Comparison of ENCODE assay signal across 24 cellular contexts in the genomic region with DNA sequence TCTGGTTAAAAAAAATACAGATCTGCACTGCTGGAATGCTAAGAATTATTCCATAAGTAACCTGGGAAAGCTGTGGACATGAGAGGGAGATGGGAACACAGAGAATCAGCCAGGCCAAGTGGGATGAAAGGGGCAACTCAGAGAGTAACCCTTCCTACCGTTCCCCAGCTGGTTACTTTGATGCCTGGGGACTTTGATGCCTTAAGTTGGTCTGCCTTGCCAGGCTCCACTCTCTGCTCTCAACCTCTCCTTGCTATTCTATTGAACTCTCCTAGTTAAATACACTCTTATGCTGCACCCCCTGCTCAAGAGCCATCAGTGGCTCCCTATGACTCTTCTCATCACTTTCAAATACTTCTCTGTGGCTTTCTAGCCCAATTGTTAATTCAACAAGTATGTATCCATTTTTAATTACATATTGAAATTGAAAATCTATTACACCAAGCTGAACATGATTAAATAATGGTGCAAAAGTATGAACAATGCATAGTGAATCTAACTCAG.
A peak's percentile ranks its signal among the peaks of the same experiment; 100 is the strongest.
DNase-seq lines count a peak whose midpoint lies in the region; ATAC-seq and TF ChIP-seq lines count a peak whose summit lies in the region.
"Had no signal": no experiment of that assay in that cellular context is flagged by ENCODE, and none has a peak within 500 bp of the region (broad histone marks: within the 10 kb centered on the region; RNA-seq: fewer than 3 reads in every experiment).

No MANE protein-coding gene starts in this region.

- no peaks in the 10 kb centered on the region for H3K27me3 Mint-ChIP-seq in activated naive CD4-positive, alpha-beta T cell treated with anti-CD3 and anti-CD28 coated beads, Interleukin-2, amount 50 U/mL, for 24 hours
- H3K27me3 Mint-ChIP-seq in CD4-positive, alpha-beta T cell = peaks cover 24% of the 10 kb centered on the region

- no peak overlapping the region for H3K27ac ChIP-seq in CD4-positive, alpha-beta T cell (ENCODE audit: low read depth, low read length)
- H3K27ac ChIP-seq in neutrophil = peak overlapping the region; percentile 23
- no peak overlapping the region for H3K27ac ChIP-seq in substantia nigra (ENCODE audit: low read depth, low read length, poor library complexity, severe bottlenecking)
- H3K27ac ChIP-seq: HL-60, PC-9, SJCRH30 had no signal

- CTCF ChIA-PET in CD4-positive, alpha-beta T cell (lab: Charles Lee) = interaction anchor here (1.3 to 2.8 kb wide), 2 partner anchors 33 to 38 kb away, joined by 3 to 6 read pairs; no protein-coding TSS in a partner anchor

- H3K27ac Mint-ChIP-seq in activated naive CD4-positive, alpha-beta T cell treated with anti-CD3 and anti-CD28 coated beads, Interleukin-2, amount 50 U/mL, for 24 hours = peak overlapping the region; percentile 1
- no peak overlapping the region for H3K27ac Mint-ChIP-seq in activated naive CD4-positive, alpha-beta T cell treated with anti-CD3 and anti-CD28 coated beads, Interleukin-2, amount 50 U/mL, for 72 hours
- H3K27ac Mint-ChIP-seq in CD4-positive, alpha-beta T cell = no peak overlapping the region
- H3K27ac Mint-ChIP-seq: GM23338, IgD-negative memory B cell had no signal

- no peaks in the 10 kb centered on the region for H3K36me3 Mint-ChIP-seq in activated naive CD4-positive, alpha-beta T cell treated with anti-CD3 and anti-CD28 coated beads, Interleukin-2, amount 50 U/mL, for 24 hours
- peaks cover 0 to 15% of the 10 kb centered on the region in 2 donors for H3K36me3 Mint-ChIP-seq in activated naive CD4-positive, alpha-beta T cell treated with anti-CD3 and anti-CD28 coated beads, Interleukin-2, amount 50 U/mL, for 72 hours
- H3K36me3 Mint-ChIP-seq in CD4-positive, alpha-beta T cell (ENCODE audit: low read depth) = no peaks in the 10 kb centered on the region
- H3K36me3 Mint-ChIP-seq: CD8-positive, alpha-beta T cell; IgD-negative memory B cell had no signal

- POLR2A ChIA-PET in CD4-positive, alpha-beta T cell (lab: Charles Lee) = interaction anchor here (0.5 to 1.5 kb wide), 4 partner anchors 18 to 68 kb away, joined by 3 to 4 read pairs (median 3); no protein-coding TSS in a partner anchor

- no peak overlapping the region for H3K4me3 ChIP-seq in neutrophil (ENCODE audit: low read depth in 1 of 2, low read length in 1 of 2)
- H3K4me3 ChIP-seq: GM23338, HAP-1, PC-9, SJCRH30 had no signal

- no peak for ATAC-seq in activated naive CD4-positive, alpha-beta T cell treated with anti-CD3 and anti-CD28 coated beads, Interleukin-2, amount 50 U/mL, for 72 hours
- no peak for ATAC-seq in CD4-positive, alpha-beta T cell (ENCODE audit: poor library complexity)
- ATAC-seq in HG02870 (IDR thresholded peaks at IDR 0.05; ENCODE audit: unreplicated experiment) = no peak
- ATAC-seq: GM23338, Right ventricle myocardium inferior, SK-N-SH treated with all-trans-retinoic acid at 6 μM for 48 hours had no signal

- H3K4me1 Mint-ChIP-seq in activated naive CD4-positive, alpha-beta T cell treated with anti-CD3 and anti-CD28 coated beads, Interleukin-2, amount 50 U/mL, for 24 hours = peaks cover 34% of the 10 kb centered on the region
- peaks cover 21% of the 10 kb centered on the region for H3K4me1 Mint-ChIP-seq in CD4-positive, alpha-beta T cell (ENCODE audit: low read depth)

- H3K4me1 ChIP-seq in neutrophil (ENCODE audit: control insufficient read depth in 1 of 2, insufficient read depth in 1 of 2, low read depth in 1 of 2, low read length in 1 of 2) = peaks cover 10 to 18% of the 10 kb centered on the region in 2 experiments
- H3K4me1 ChIP-seq: Caco-2, HAP-1, SJCRH30 had no signal

- no peak for TF ChIP-seq CTCF in CD4-positive, alpha-beta T cell (IDR thresholded peaks at IDR 0.05)
- TF ChIP-seq CTCF in neutrophil (IDR thresholded peaks at IDR 0.05) = no peak

- H3K9me3 Mint-ChIP-seq in activated naive CD4-positive, alpha-beta T cell treated with anti-CD3 and anti-CD28 coated beads, Interleukin-2, amount 50 U/mL, for 24 hours = no peaks in the 10 kb centered on the region
- H3K9me3 Mint-ChIP-seq in activated naive CD4-positive, alpha-beta T cell treated with anti-CD3 and anti-CD28 coated beads, Interleukin-2, amount 50 U/mL, for 72 hours = peaks cover 0 to 7% of the 10 kb centered on the region in 2 donors
- peaks cover 3% of the 10 kb centered on the region for H3K9me3 Mint-ChIP-seq in CD4-positive, alpha-beta T cell
- H3K9me3 Mint-ChIP-seq: GM23338 had no signal

- H3K9me3 ChIP-seq in CD4-positive, alpha-beta T cell (ENCODE audit: control insufficient read depth, low read length) = no peaks in the 10 kb centered on the region
- no peaks in the 10 kb centered on the region for H3K9me3 ChIP-seq in neutrophil
- H3K9me3 ChIP-seq: Caco-2, SJCRH30 had no signal

- no peak for DNase-seq in activated naive CD4-positive, alpha-beta T cell treated with anti-CD3 and anti-CD28 coated beads, Interleukin-2, amount 50 U/mL, for 72 hours (ENCODE audit: low spot score in 2 of 2)
- DNase-seq in CD4-positive, alpha-beta T cell = no peak
- DNase-seq in SW480 (ENCODE audit: low spot score) (peak; percentile 79), substantia nigra (lab: John Stamatoyannopoulos, UW) (no peak)
- no peak for DNase-seq in activated CD4-positive, alpha-beta T cell treated with anti-CD3 and anti-CD28 coated beads, Interleukin-2, amount 50 U/mL, for 1 hour
- DNase-seq: C1 segment of cervical spinal cord, NCI-H1092, NCI-H1417 treated with DMSO at 0.1 percent for 48 hours, NCI-H2081, NCI-H345, NCI-H510A treated with DMSO at 0.1 percent for 48 hours, PC-9, SJCRH30 had no signal

- intact Hi-C loops in CD4-positive, alpha-beta T cell (cut with DNase I, micrococcal nuclease) = no loop called here

- no peaks in the 10 kb centered on the region for H3K36me3 ChIP-seq in neutrophil
- H3K36me3 ChIP-seq: HAP-1, SJCRH30 had no signal

- peak overlapping the region; percentile 6 for H3K4me3 Mint-ChIP-seq in activated naive CD4-positive, alpha-beta T cell treated with anti-CD3 and anti-CD28 coated beads, Interleukin-2, amount 50 U/mL, for 24 hours
- H3K4me3 Mint-ChIP-seq in CD4-positive, alpha-beta T cell = peak overlapping the region; percentile 57
- H3K4me3 Mint-ChIP-seq: CD8-positive, alpha-beta T cell; GM23338; IgD-negative memory B cell had no signal

- H3K27me3 ChIP-seq in CD4-positive, alpha-beta T cell (ENCODE audit: control insufficient read depth, insufficient read depth, low read length) = no peaks in the 10 kb centered on the region
- no peaks in the 10 kb centered on the region for H3K27me3 ChIP-seq in neutrophil
